In genomic region chr19:49906879-49907564, GRCh38 we compare ENCODE assay signal across 17 cellular contexts. TPM values are rescaled to one million over a fixed set of nuclear protein-coding genes. Genes with fewer than 3 reads are reported as not detected.
DNase-seq lines count a peak whose midpoint lies in the region; ATAC-seq, FAIRE-seq and TF ChIP-seq lines count a peak whose summit lies in the region.
"Had no signal": no experiment of that assay in that cellular context is flagged by ENCODE, and none has a peak within 500 bp of the region (broad histone marks: within the 10 kb centered on the region; RNA-seq: fewer than 3 reads in every experiment).

No MANE protein-coding gene starts in this region.

- POLR2A ChIA-PET in K562 (lab: Yijun Ruan, JAX), result interaction anchor here (0.6 to 0.8 kb wide), 2 partner anchors 17 to 681 kb away, joined by 3 read pairs; no protein-coding TSS in a partner anchor

- TF ChIP-seq POLR2A in GM12892 (IDR thresholded peaks at IDR 0.05; ENCODE audit: low read depth, low read length) (peak; percentile 38; the same call in 1 of the 2 replicates), K562 (conservative IDR thresholded peaks at IDR 0.05) (peak; percentile 47), esophagus squamous epithelium (IDR thresholded peaks at IDR 0.05) (no peak)

- no peak overlapping the region for H2AFZ ChIP-seq in K562 (ENCODE audit: low read depth, low read length)

- H3K27me3 ChIP-seq in K562 (ENCODE audit: control insufficient read depth in 2 of 2, insufficient read depth in 2 of 2, low read length in 2 of 2) (no peaks in the 10 kb centered on the region), esophagus squamous epithelium (no peaks in the 10 kb centered on the region)
- H3K27me3 ChIP-seq: adrenal gland, sigmoid colon, stomach had no signal

- peak; percentile 36 for ATAC-seq in HG03060 (IDR thresholded peaks at IDR 0.05; ENCODE audit: low read depth, unreplicated experiment)
- no peak for ATAC-seq in K562
- ATAC-seq: CD8-positive, alpha-beta T cell had no signal

- TSS peak; percentile 64 for BruUV-seq in K562 (replicated peaks; lab: Mats Ljungman, UMichigan)

- intact Hi-C loops in K562 (cut with micrococcal nuclease), result no loop called here
- intact Hi-C loops in esophagus squamous epithelium (cut with DNase I), result no loop called here

- no peak for TF ChIP-seq EP300 in K562 (IDR thresholded peaks at IDR 0.05; ENCODE audit: low read length)

- no peaks in the 10 kb centered on the region for H3K9me3 ChIP-seq in K562 (replicated peaks; ENCODE audit: control insufficient read depth, insufficient read depth, low read depth, low read length)
- no peaks in the 10 kb centered on the region for H3K9me3 ChIP-seq in esophagus squamous epithelium
- H3K9me3 ChIP-seq: adrenal gland, left ventricle myocardium inferior, sigmoid colon, stomach had no signal

- H4K20me1 ChIP-seq in K562 (replicated peaks; ENCODE audit: control insufficient read depth, insufficient read depth, low read length), result peaks cover 18% of the 10 kb centered on the region

- WGBS in K562 (ENCODE audit: insufficient coverage, low coverage, missing lambda C conversion rate), result 89% methylated on average over 15 of the region's 16 CpGs
- WGBS in esophagus squamous epithelium, 2 donors, result 82 to 86% methylated on average over 12 to 15 of the region's 16 CpGs

- H3K9me1 ChIP-seq in K562 (ENCODE audit: control insufficient read depth, insufficient read depth, low read length), result no peaks in the 10 kb centered on the region

- no peak overlapping the region for H3K4me2 ChIP-seq in K562 (ENCODE audit: insufficient read depth, low read length)

- peaks cover 20% of the 10 kb centered on the region for H3K79me2 ChIP-seq in K562 (ENCODE audit: control insufficient read depth, insufficient read depth, low read length)

- TF ChIP-seq RAD21 in K562 (CRISPR knock-in tag; conservative IDR thresholded peaks at IDR 0.05 in 1 of 2, IDR thresholded peaks at IDR 0.05 in 1 of 2), result no peak

- H3K4me3 ChIP-seq in K562 (no peak overlapping the region), esophagus squamous epithelium (no peak overlapping the region)
- H3K4me3 ChIP-seq: adrenal gland, left ventricle myocardium inferior, sigmoid colon, stomach had no signal

- H3K36me3 ChIP-seq in K562 (ENCODE audit: control insufficient read depth, insufficient read depth, low read length), result peaks cover 56% of the 10 kb centered on the region; the same call in 2 of the 3 replicates
- peaks cover 18 to 48% (median 24%) of the 10 kb centered on the region in 3 donors for H3K36me3 ChIP-seq in esophagus squamous epithelium

- no peak overlapping the region; a peak in 1 of 4 replicates for H3K9ac ChIP-seq in K562 (ENCODE audit: insufficient read depth in 1 of 2, low read depth in 2 of 2, low read length in 2 of 2)

- TF ChIP-seq CTCF in K562 (IDR thresholded peaks at IDR 0.05 in 2 of 3, conservative IDR thresholded peaks at IDR 0.05 in 1 of 3; ENCODE audit: insufficient read depth in 2 of 3, low read depth in 1 of 3, low read length in 3 of 3) (no peak), esophagus squamous epithelium (IDR thresholded peaks at IDR 0.05) (no peak)

- H3K4me1 ChIP-seq in K562 (replicated peaks in 1 of 2; ENCODE audit: control insufficient read depth in 2 of 2, insufficient read depth in 2 of 2, low read length in 2 of 2) (peaks cover 0 to 19% of the 10 kb centered on the region in 2 experiments; a peak in 3 of 5 replicates), esophagus squamous epithelium (peaks cover 3 to 12% (median 11%) of the 10 kb centered on the region in 3 donors)

- DNase-seq in GM12892 (ENCODE audit: insufficient read length) (no peak), K562 (ENCODE audit: extremely low read depth in 1 of 4, low spot score in 3 of 4) (no peak), pons (ENCODE audit: low spot score) (peak; percentile 84), ecto neural progenitor cell (ENCODE audit: low spot score) (no peak), LoVo (ENCODE audit: low spot score) (no peak), urothelium cell line (ENCODE audit: low spot score) (no peak), esophagus squamous epithelium (lab: John Stamatoyannopoulos, UW) (no peak)
- DNase-seq: adrenal gland; CD8-positive, alpha-beta T cell; left ventricle myocardium inferior; MV-4-11; NCI-H2171; SIG-M5; sigmoid colon; stomach had no signal

- H3K27ac ChIP-seq in K562 (ENCODE audit: extremely low read depth, low read depth, low read length) (no peak overlapping the region), esophagus squamous epithelium (no peak overlapping the region)
- H3K27ac ChIP-seq: adrenal gland, left ventricle myocardium inferior, sigmoid colon, stomach had no signal

- CTCF ChIA-PET in K562 (lab: Yijun Ruan, JAX; ENCODE audit: low intra/inter-chr PET ratio), result no interaction called here

- peak; percentile 73 for FAIRE-seq in GM12892 (lab: Jason Lieb, UNC)
- peak; percentile 6 for FAIRE-seq in K562 (lab: Jason Lieb, UNC)
- no peak for FAIRE-seq in urothelium cell line (lab: Jason Lieb, UNC)
- FAIRE-seq: colon had no signal

- in situ Hi-C loops in K562 (cut with MboI), result no loop called here

RNA-seq across cellular contexts. Expression of gene IL4I1, which starts 10.3 kb away (rescaled TPM):
- polyA plus RNA-seq in GM12892 (2012; ENCODE audit: missing spikeins), result 75.8 TPM
- 0.93 TPM in 1 of 2 replicates, not detected in the other for total RNA-seq in K562 (2011; cell fraction: chromatin; rRNA removed; ENCODE audit: low replicate concordance)
- 1.8 TPM in 2 replicates for total RNA-seq in K562 (2011; cell fraction: nucleolus; rRNA removed)
- total RNA-seq in K562 (2011; cell fraction: nucleoplasm; rRNA removed), result 0.37 and 0.46 TPM in 2 replicates
- total RNA-seq in K562 (2014; rRNA removed) (0.90 and 0.95 TPM in 2 replicates), K562 (2014; rRNA removed; fragmentation: Illumina TruSeq; extraction: Trizol) (0.33 TPM in 1 of 2 replicates, not detected in the other), K562 (2015; rRNA removed; fragmentation: Illumina TruSeq; extraction: Trizol) (0.19 and 0.43 TPM in 2 replicates), K562 (2021) (0.55 and 0.76 TPM in 2 replicates), esophagus squamous epithelium (under 1 TPM; 0.56 to 0.91 (median 0.73) TPM)
- polyA plus RNA-seq in K562 (2011; rRNA removed) (0.06 and 0.31 TPM in 2 replicates), K562 (2014; fragmentation: Illumina TruSeq; extraction: Trizol) (0.15 TPM in 1 of 2 replicates, not detected in the other), K562 (2014; fragmentation: Nextera tagmentation; extraction: Ambion mirVana) (under 1 TPM in 1 of 2 experiments, not detected in 1; 0.13 TPM), K562 (2014; rRNA removed) (0.09 and 0.44 TPM in 2 replicates)
- 0.04 and 0.36 TPM in 2 replicates for polyA plus RNA-seq in K562 (2011; cell fraction: cytosol; rRNA removed)
- 0.24 and 0.27 TPM in 2 replicates for polyA plus RNA-seq in K562 (2011; cell fraction: nucleus; rRNA removed)
- 0.50 and 0.56 TPM in 2 replicates for polyA plus RNA-seq in K562 (2012)
- polyA minus RNA-seq in K562 (2011; rRNA and poly(A)+ RNA removed), result 0.11 TPM in 1 of 2 replicates, not detected in the other
- polyA minus RNA-seq in K562 (2011; cell fraction: cytosol; rRNA and poly(A)+ RNA removed), result 0.67 and 0.73 TPM in 2 replicates
- polyA minus RNA-seq in K562 (2011; cell fraction: nucleus; rRNA and poly(A)+ RNA removed), result 0.67 and 0.81 TPM in 2 replicates
- total RNA-seq: left ventricle myocardium inferior had no signal

RNA-seq across cellular contexts. Expression of gene ATF5, which starts 22.0 kb away (rescaled TPM):
- 175 TPM for polyA plus RNA-seq in GM12892 (2012; ENCODE audit: missing spikeins)
- 9.2 and 9.5 TPM in 2 replicates for total RNA-seq in K562 (2011; cell fraction: chromatin; rRNA removed; ENCODE audit: low replicate concordance)
- 5.7 and 9.2 TPM in 2 replicates for total RNA-seq in K562 (2011; cell fraction: nucleolus; rRNA removed)
- 10.9 and 12.4 TPM in 2 replicates for total RNA-seq in K562 (2011; cell fraction: nucleoplasm; rRNA removed)
- total RNA-seq in K562 (2014; rRNA removed) (20.5 and 21.7 TPM in 2 replicates), K562 (2014; rRNA removed; fragmentation: Illumina TruSeq; extraction: Trizol) (10.8 and 11.1 TPM in 2 replicates), K562 (2015; rRNA removed; fragmentation: Illumina TruSeq; extraction: Trizol) (11.1 and 13.0 TPM in 2 replicates), K562 (2021) (52.4 and 57.6 TPM in 2 replicates), esophagus squamous epithelium (1 to 10 TPM; 3.3 to 9.7 (median 8.2) TPM)
- polyA plus RNA-seq in K562 (2011; rRNA removed) (3.0 and 5.9 TPM in 2 replicates), K562 (2014; fragmentation: Illumina TruSeq; extraction: Trizol) (30.7 and 53.3 TPM in 2 replicates), K562 (2014; fragmentation: Nextera tagmentation; extraction: Ambion mirVana) (1 to 10 TPM; 3.8 to 5.2 TPM), K562 (2014; rRNA removed) (39.6 and 42.8 TPM in 2 replicates)
- 4.5 and 8.9 TPM in 2 replicates for polyA plus RNA-seq in K562 (2011; cell fraction: cytosol; rRNA removed)
- polyA plus RNA-seq in K562 (2011; cell fraction: nucleus; rRNA removed), result 6.4 and 6.8 TPM in 2 replicates
- 38.4 and 739 TPM in 2 replicates for polyA plus RNA-seq in K562 (2012)
- polyA minus RNA-seq in K562 (2011; rRNA and poly(A)+ RNA removed), result 0.74 and 1.9 TPM in 2 replicates
- 2.4 and 4.5 TPM in 2 replicates for polyA minus RNA-seq in K562 (2011; cell fraction: cytosol; rRNA and poly(A)+ RNA removed)
- 0.54 and 0.89 TPM in 2 replicates for polyA minus RNA-seq in K562 (2011; cell fraction: nucleus; rRNA and poly(A)+ RNA removed)

RNA-seq across cellular contexts. Expression of gene NUP62, which starts 22.3 kb away (rescaled TPM):
- polyA plus RNA-seq in GM12892 (2012; ENCODE audit: missing spikeins), result 40.0 TPM
- total RNA-seq in K562 (2011; cell fraction: chromatin; rRNA removed; ENCODE audit: low replicate concordance), result 61.1 and 124 TPM in 2 replicates
- 57.5 and 59.2 TPM in 2 replicates for total RNA-seq in K562 (2011; cell fraction: nucleolus; rRNA removed)
- total RNA-seq in K562 (2011; cell fraction: nucleoplasm; rRNA removed), result 77.8 and 90.7 TPM in 2 replicates
- 78.5 and 101 TPM in 2 replicates for total RNA-seq in K562 (2014; rRNA removed)
- 49.1 and 51.3 TPM in 2 replicates for total RNA-seq in K562 (2014; rRNA removed; fragmentation: Illumina TruSeq; extraction: Trizol)
- total RNA-seq in K562 (2015; rRNA removed; fragmentation: Illumina TruSeq; extraction: Trizol), result 68.0 and 70.2 TPM in 2 replicates
- total RNA-seq in K562 (2021), result 109 and 118 TPM in 2 replicates
- 20.8 and 27.4 TPM in 2 replicates for polyA plus RNA-seq in K562 (2011; rRNA removed)
- 24.2 and 45.3 TPM in 2 replicates for polyA plus RNA-seq in K562 (2011; cell fraction: cytosol; rRNA removed)
- polyA plus RNA-seq in K562 (2011; cell fraction: nucleus; rRNA removed), result 21.8 and 35.3 TPM in 2 replicates
- polyA plus RNA-seq in K562 (2012), result 51.8 and 87.1 TPM in 2 replicates
- 89.2 and 102 TPM in 2 replicates for polyA plus RNA-seq in K562 (2014; fragmentation: Illumina TruSeq; extraction: Trizol)
- 10 to 100 TPM; 16.9 to 20.7 TPM for polyA plus RNA-seq in K562 (2014; fragmentation: Nextera tagmentation; extraction: Ambion mirVana)
- polyA plus RNA-seq in K562 (2014; rRNA removed), result 66.0 and 71.8 TPM in 2 replicates
- polyA minus RNA-seq in K562 (2011; rRNA and poly(A)+ RNA removed), result 14.2 and 15.0 TPM in 2 replicates
- 25.2 and 30.2 TPM in 2 replicates for polyA minus RNA-seq in K562 (2011; cell fraction: cytosol; rRNA and poly(A)+ RNA removed)
- 12.9 and 13.6 TPM in 2 replicates for polyA minus RNA-seq in K562 (2011; cell fraction: nucleus; rRNA and poly(A)+ RNA removed)
- 10 to 100 TPM; 34.5 to 40.1 (median 34.9) TPM for total RNA-seq in esophagus squamous epithelium

RNA-seq across cellular contexts. Expression of gene TBC1D17, which starts 29.5 kb away (rescaled TPM):
- 31.9 TPM for polyA plus RNA-seq in GM12892 (2012; ENCODE audit: missing spikeins)
- 34.8 and 78.7 TPM in 2 replicates for total RNA-seq in K562 (2011; cell fraction: chromatin; rRNA removed; ENCODE audit: low replicate concordance)
- 40.9 and 43.4 TPM in 2 replicates for total RNA-seq in K562 (2011; cell fraction: nucleolus; rRNA removed)
- 33.2 and 34.5 TPM in 2 replicates for total RNA-seq in K562 (2011; cell fraction: nucleoplasm; rRNA removed)
- total RNA-seq in K562 (2014; rRNA removed), result 3.8 and 6.8 TPM in 2 replicates
- total RNA-seq in K562 (2014; rRNA removed; fragmentation: Illumina TruSeq; extraction: Trizol), result 2.6 and 3.2 TPM in 2 replicates
- total RNA-seq in K562 (2015; rRNA removed; fragmentation: Illumina TruSeq; extraction: Trizol), result 2.4 and 3.5 TPM in 2 replicates
- 14.2 and 16.0 TPM in 2 replicates for total RNA-seq in K562 (2021)
- polyA plus RNA-seq in K562 (2011; rRNA removed), result 7.4 and 10.5 TPM in 2 replicates
- 8.7 and 14.7 TPM in 2 replicates for polyA plus RNA-seq in K562 (2011; cell fraction: cytosol; rRNA removed)
- 33.2 and 48.4 TPM in 2 replicates for polyA plus RNA-seq in K562 (2011; cell fraction: nucleus; rRNA removed)
- 15.8 and 16.9 TPM in 2 replicates for polyA plus RNA-seq in K562 (2012)
- 8.7 and 11.7 TPM in 2 replicates for polyA plus RNA-seq in K562 (2014; fragmentation: Illumina TruSeq; extraction: Trizol)
- under 1 TPM; 0.42 to 0.46 TPM for polyA plus RNA-seq in K562 (2014; fragmentation: Nextera tagmentation; extraction: Ambion mirVana)
- polyA plus RNA-seq in K562 (2014; rRNA removed), result 14.7 and 18.2 TPM in 2 replicates
- 5.7 and 7.2 TPM in 2 replicates for polyA minus RNA-seq in K562 (2011; rRNA and poly(A)+ RNA removed)
- polyA minus RNA-seq in K562 (2011; cell fraction: cytosol; rRNA and poly(A)+ RNA removed), result 9.1 and 9.2 TPM in 2 replicates
- 12.3 and 15.3 TPM in 2 replicates for polyA minus RNA-seq in K562 (2011; cell fraction: nucleus; rRNA and poly(A)+ RNA removed)
- total RNA-seq in esophagus squamous epithelium, result 10 to 100 TPM in 3 of 4 donors, 1 to 10 TPM in 1; 6.7 to 25.9 (median 16.9) TPM

RNA-seq across cellular contexts. Expression of gene AKT1S1, which starts 29.9 kb away (rescaled TPM):
- 11.7 TPM for polyA plus RNA-seq in GM12892 (2012; ENCODE audit: missing spikeins)
- 24.5 and 49.9 TPM in 2 replicates for total RNA-seq in K562 (2011; cell fraction: chromatin; rRNA removed; ENCODE audit: low replicate concordance)
- 34.3 and 39.9 TPM in 2 replicates for total RNA-seq in K562 (2011; cell fraction: nucleolus; rRNA removed)
- 26.9 and 29.9 TPM in 2 replicates for total RNA-seq in K562 (2011; cell fraction: nucleoplasm; rRNA removed)
- total RNA-seq in K562 (2014; rRNA removed), result 25.7 and 33.8 TPM in 2 replicates
- total RNA-seq in K562 (2014; rRNA removed; fragmentation: Illumina TruSeq; extraction: Trizol), result 5.7 and 6.9 TPM in 2 replicates
- total RNA-seq in K562 (2015; rRNA removed; fragmentation: Illumina TruSeq; extraction: Trizol), result 13.5 and 14.4 TPM in 2 replicates
- 50.1 and 50.3 TPM in 2 replicates for total RNA-seq in K562 (2021)
- 17.1 and 22.4 TPM in 2 replicates for polyA plus RNA-seq in K562 (2011; rRNA removed)
- polyA plus RNA-seq in K562 (2011; cell fraction: cytosol; rRNA removed), result 34.5 and 68.9 TPM in 2 replicates
- 33.2 and 55.4 TPM in 2 replicates for polyA plus RNA-seq in K562 (2011; cell fraction: nucleus; rRNA removed)
- polyA plus RNA-seq in K562 (2012), result 31.8 and 37.6 TPM in 2 replicates
- polyA plus RNA-seq in K562 (2014; fragmentation: Illumina TruSeq; extraction: Trizol), result 39.0 and 40.7 TPM in 2 replicates
- 1 to 10 TPM; 1.2 TPM for polyA plus RNA-seq in K562 (2014; fragmentation: Nextera tagmentation; extraction: Ambion mirVana)
- polyA plus RNA-seq in K562 (2014; rRNA removed), result 38.2 and 45.4 TPM in 2 replicates
- polyA minus RNA-seq in K562 (2011; rRNA and poly(A)+ RNA removed), result 7.8 and 10.3 TPM in 2 replicates
- 17.4 and 21.4 TPM in 2 replicates for polyA minus RNA-seq in K562 (2011; cell fraction: cytosol; rRNA and poly(A)+ RNA removed)
- 18.2 and 22.4 TPM in 2 replicates for polyA minus RNA-seq in K562 (2011; cell fraction: nucleus; rRNA and poly(A)+ RNA removed)
- total RNA-seq in esophagus squamous epithelium, result 10 to 100 TPM; 16.2 to 31.0 (median 20.4) TPM

Comparison
In these comparisons a context has a peak if more than half of its experiments do, and no peak if none do; other contexts are left out.
1. POLR2A ChIP-seq: peak in GM12892 (single experiment) and K562 (single experiment); none in esophagus squamous epithelium (0 of 4).